Comparison of ENCODE assay signal across 26 cellular contexts in the genomic region with DNA sequence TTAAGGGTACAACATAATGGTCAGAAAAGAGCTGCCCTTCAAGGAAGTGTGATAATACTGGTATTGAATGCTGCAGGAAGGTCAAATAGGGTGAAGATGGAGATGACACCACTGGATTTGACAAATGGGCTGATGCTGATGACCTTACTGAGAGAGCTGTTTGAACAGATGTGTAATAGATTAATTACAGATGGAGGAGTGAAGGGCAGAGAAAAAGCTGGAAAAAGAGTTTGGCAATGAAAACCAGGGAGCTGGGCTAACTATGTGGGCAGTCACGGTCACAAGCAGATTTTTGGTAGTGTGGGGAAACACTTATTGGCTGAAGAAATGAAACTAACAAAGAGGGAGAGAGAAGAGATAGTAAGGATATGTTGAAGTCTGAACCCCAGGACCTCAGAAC.
"Had no signal": no experiment of that assay in that cellular context is flagged by ENCODE, and none has a peak within 500 bp of the region (broad histone marks: within the 10 kb centered on the region; RNA-seq: fewer than 3 reads in every experiment).

No MANE protein-coding gene starts in this region.

- H3K9me3 Mint-ChIP-seq: nephron; neural progenitor cell; stimulated activated naive CD8-positive, alpha-beta T cell treated with anti-CD3 and anti-CD28 coated beads, Interleukin-15, Interleukin-2, amounts not matched to agents 100 ng/mL and 50 ng/mL, for 24 hours had no signal

- H3K27ac Mint-ChIP-seq: memory B cell; naive B cell; nephron; neural progenitor cell; progenitor cell of endocrine pancreas; stimulated activated naive B cell treated with anti-CD40 and anti-IgM and Interleukin-4, amounts not matched to agents 10 μg/mL and 1 μg/mL and 100 μg/mL, for 72 hours; stimulated activated naive CD8-positive, alpha-beta T cell treated with anti-CD3 and anti-CD28 coated beads, Interleukin-15, Interleukin-2, amounts not matched to agents 100 ng/mL and 50 ng/mL, for 24 hours had no signal

- H3K9me3 ChIP-seq: esophagus squamous epithelium, gastrocnemius medialis, left ventricle myocardium inferior, lower lobe of right lung, mucosa of descending colon, right lobe of liver, transverse colon, upper lobe of right lung, vagina had no signal

- H3K4me1 Mint-ChIP-seq: naive B cell; nephron; neural progenitor cell; stimulated activated naive B cell treated with anti-CD40 and anti-IgM and Interleukin-4, amounts not matched to agents 10 μg/mL and 1 μg/mL and 100 μg/mL, for 72 hours had no signal

- H3K4me3 ChIP-seq: coronary artery, esophagus squamous epithelium, gastrocnemius medialis, left ventricle myocardium inferior, lower lobe of right lung, mucosa of descending colon, neural progenitor cell, right lobe of liver, transverse colon, upper lobe of right lung, vagina had no signal

- H3K27ac ChIP-seq: coronary artery, esophagus squamous epithelium, gastrocnemius medialis, left ventricle myocardium inferior, lower lobe of right lung, neural progenitor cell, parathyroid adenoma, right lobe of liver, upper lobe of right lung, vagina had no signal

- H3K4me3 Mint-ChIP-seq: memory B cell; naive B cell; nephron; neural progenitor cell; stimulated activated naive B cell treated with anti-CD40 and anti-IgM and Interleukin-4, amounts not matched to agents 10 μg/mL and 1 μg/mL and 100 μg/mL, for 72 hours; stimulated activated naive CD8-positive, alpha-beta T cell treated with anti-CD3 and anti-CD28 coated beads, Interleukin-15, Interleukin-2, amounts not matched to agents 100 ng/mL and 50 ng/mL, for 24 hours had no signal

- H2AFZ ChIP-seq: neural progenitor cell, parathyroid adenoma had no signal

- H3K36me3 Mint-ChIP-seq: memory B cell; naive B cell; neural progenitor cell; stimulated activated naive B cell treated with anti-CD40 and anti-IgM and Interleukin-4, amounts not matched to agents 10 μg/mL and 1 μg/mL and 100 μg/mL, for 72 hours had no signal

- H3K4me1 ChIP-seq: esophagus squamous epithelium, lower lobe of right lung, neural progenitor cell, parathyroid adenoma, right lobe of liver, vagina had no signal

- H3K27me3 Mint-ChIP-seq: progenitor cell of endocrine pancreas had no signal

- H3K4me2 ChIP-seq: neural progenitor cell had no signal

- H3K27me3 ChIP-seq: esophagus squamous epithelium, gastrocnemius medialis, neural progenitor cell, right lobe of liver, transverse colon, upper lobe of right lung, vagina had no signal

- ATAC-seq: gastrocnemius medialis; lower lobe of right lung; right lobe of liver; stimulated activated naive B cell treated with anti-CD40 and anti-IgM and Interleukin-4, amounts not matched to agents 10 μg/mL and 1 μg/mL and 100 μg/mL, for 72 hours; upper lobe of right lung had no signal

- DNase-seq: dermis blood vessel endothelial cell; effector memory CD4-positive, alpha-beta T cell; erythroblast; esophagus squamous epithelium; gastrocnemius medialis; head of caudate nucleus; islet precursor cell; kidney glomerular epithelial cell; left ventricle myocardium inferior; lower lobe of right lung; naive B cell; right lobe of liver; stimulated activated CD4-positive, alpha-beta T cell treated with anti-CD3 and anti-CD28 coated beads, Interleukin-15, amount 100 ng/mL, for 24 hours; stimulated activated CD4-positive, alpha-beta T cell treated with anti-CD3 and anti-CD28 coated beads, Interleukin-2, amount 100 ng/mL, for 48 hours; stimulated activated naive B cell treated with anti-CD40 and anti-IgM and Interleukin-4, amounts not matched to agents 10 μg/mL and 1 μg/mL and 100 μg/mL, for 72 hours; upper lobe of right lung had no signal

- H3K79me2 ChIP-seq: parathyroid adenoma had no signal

- H3K36me3 ChIP-seq: esophagus squamous epithelium, gastrocnemius medialis, left ventricle myocardium inferior, lower lobe of right lung, neural progenitor cell, right lobe of liver, transverse colon, upper lobe of right lung, vagina had no signal
